ENCODE assay signal across 13 cellular contexts in the genomic region with DNA sequence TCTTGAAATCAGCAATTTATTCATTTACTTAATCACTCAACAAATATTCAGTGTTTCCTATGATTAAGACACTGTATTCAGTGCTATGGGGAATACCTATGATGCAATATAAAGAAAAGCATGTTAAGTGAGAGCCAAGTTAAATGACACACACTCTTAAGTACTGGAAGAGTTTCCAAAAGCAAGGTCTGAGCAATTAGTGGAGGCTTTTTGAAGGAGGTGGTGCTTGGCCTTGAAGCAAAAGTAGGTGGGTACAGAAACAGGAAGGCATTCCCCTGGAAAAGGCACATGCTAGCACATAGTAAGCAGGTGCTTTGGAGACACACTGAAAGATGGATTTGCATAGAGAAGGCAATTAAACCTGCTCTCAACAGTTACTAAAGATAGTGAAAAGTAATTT. TPM values are rescaled to one million over a fixed set of nuclear protein-coding genes. Genes with fewer than 3 reads are reported as not detected.
A peak's percentile ranks its signal among the peaks of the same experiment; 100 is the strongest.
DNase-seq lines count a peak whose midpoint lies in the region; ATAC-seq lines count a peak whose summit lies in the region.
"Had no signal": no experiment of that assay in that cellular context is flagged by ENCODE, and none has a peak within 500 bp of the region (broad histone marks: within the 10 kb centered on the region; RNA-seq: fewer than 3 reads in every experiment).

No MANE protein-coding gene starts in this region.

- DNase-seq in activated naive CD4-positive, alpha-beta T cell treated with anti-CD3 and anti-CD28 coated beads for 36 hours: peak; percentile 11
- no peak for DNase-seq in activated naive CD4-positive, alpha-beta T cell treated with anti-CD3 and anti-CD28 coated beads, Interleukin-2, amount 10 ng/mL, durations not matched to agents 7 days and 5 days
- DNase-seq in NOMO-1 treated with dmso at 0.1 percent for 144 hours (lab: John Stamatoyannopoulos, UW; ENCODE audit: unreplicated experiment) (peak; percentile 37), fibroblast of gingiva (ENCODE audit: low read depth) (peak; percentile 89), substantia nigra (lab: John Stamatoyannopoulos, UW) (no peak), amygdala (lab: John Stamatoyannopoulos, UW) (no peak)
- DNase-seq: effector CD8-positive, alpha-beta T cell; NCI-H1048; NK-92 treated with Interleukin-12 subunit alpha and Interleukin-12 subunit beta, amount 100 ng/mL, for 24 hours; ovary had no signal

- H3K27me3 Mint-ChIP-seq in activated naive CD4-positive, alpha-beta T cell treated with anti-CD3 and anti-CD28 coated beads for 36 hours (ENCODE audit: low read depth): peaks cover 45% of the 10 kb centered on the region
- H3K27me3 Mint-ChIP-seq in activated naive CD4-positive, alpha-beta T cell treated with anti-CD3 and anti-CD28 coated beads, Interleukin-2, amount 10 ng/mL, durations not matched to agents 7 days and 5 days: peaks cover 33% of the 10 kb centered on the region
- H3K27me3 Mint-ChIP-seq in stimulated activated naive CD8-positive, alpha-beta T cell treated with anti-CD3 and anti-CD28 coated beads, Interleukin-15, Interleukin-2, amounts not matched to agents 100 ng/mL and 50 ng/mL, for 24 hours: peaks cover 64% of the 10 kb centered on the region

- no peak overlapping the region for H3K27ac ChIP-seq in substantia nigra (ENCODE audit: low read depth, low read length, poor library complexity, severe bottlenecking)
- H3K27ac ChIP-seq: C4-2B, ovary had no signal

- H3K4me1 Mint-ChIP-seq in activated naive CD4-positive, alpha-beta T cell treated with anti-CD3 and anti-CD28 coated beads for 36 hours (ENCODE audit: low read depth): peaks cover 30% of the 10 kb centered on the region
- peaks cover 22% of the 10 kb centered on the region for H3K4me1 Mint-ChIP-seq in activated naive CD4-positive, alpha-beta T cell treated with anti-CD3 and anti-CD28 coated beads, Interleukin-2, amount 10 ng/mL, durations not matched to agents 7 days and 5 days
- peaks cover 36% of the 10 kb centered on the region for H3K4me1 Mint-ChIP-seq in stimulated activated naive CD8-positive, alpha-beta T cell treated with anti-CD3 and anti-CD28 coated beads, Interleukin-15, Interleukin-2, amounts not matched to agents 100 ng/mL and 50 ng/mL, for 24 hours (ENCODE audit: low read depth)

- H3K9me3 Mint-ChIP-seq in activated naive CD4-positive, alpha-beta T cell treated with anti-CD3 and anti-CD28 coated beads for 36 hours: no peaks in the 10 kb centered on the region
- no peaks in the 10 kb centered on the region for H3K9me3 Mint-ChIP-seq in activated naive CD4-positive, alpha-beta T cell treated with anti-CD3 and anti-CD28 coated beads, Interleukin-2, amount 10 ng/mL, durations not matched to agents 7 days and 5 days
- no peaks in the 10 kb centered on the region for H3K9me3 Mint-ChIP-seq in stimulated activated naive CD8-positive, alpha-beta T cell treated with anti-CD3 and anti-CD28 coated beads, Interleukin-15, Interleukin-2, amounts not matched to agents 100 ng/mL and 50 ng/mL, for 24 hours

- H3K36me3 Mint-ChIP-seq in activated naive CD4-positive, alpha-beta T cell treated with anti-CD3 and anti-CD28 coated beads for 36 hours (ENCODE audit: low read depth): no peaks in the 10 kb centered on the region
- H3K36me3 Mint-ChIP-seq in activated naive CD4-positive, alpha-beta T cell treated with anti-CD3 and anti-CD28 coated beads, Interleukin-2, amount 10 ng/mL, durations not matched to agents 7 days and 5 days: peaks cover 4% of the 10 kb centered on the region
- no peaks in the 10 kb centered on the region for H3K36me3 Mint-ChIP-seq in stimulated activated naive CD8-positive, alpha-beta T cell treated with anti-CD3 and anti-CD28 coated beads, Interleukin-15, Interleukin-2, amounts not matched to agents 100 ng/mL and 50 ng/mL, for 24 hours (ENCODE audit: low read depth)

- H3K4me3 Mint-ChIP-seq in activated naive CD4-positive, alpha-beta T cell treated with anti-CD3 and anti-CD28 coated beads for 36 hours: no peak overlapping the region
- H3K4me3 Mint-ChIP-seq in activated naive CD4-positive, alpha-beta T cell treated with anti-CD3 and anti-CD28 coated beads, Interleukin-2, amount 10 ng/mL, durations not matched to agents 7 days and 5 days: no peak overlapping the region
- H3K4me3 Mint-ChIP-seq in stimulated activated naive CD8-positive, alpha-beta T cell treated with anti-CD3 and anti-CD28 coated beads, Interleukin-15, Interleukin-2, amounts not matched to agents 100 ng/mL and 50 ng/mL, for 24 hours: no peak overlapping the region

- no peak overlapping the region for H3K27ac Mint-ChIP-seq in activated naive CD4-positive, alpha-beta T cell treated with anti-CD3 and anti-CD28 coated beads for 36 hours
- no peak overlapping the region for H3K27ac Mint-ChIP-seq in activated naive CD4-positive, alpha-beta T cell treated with anti-CD3 and anti-CD28 coated beads, Interleukin-2, amount 10 ng/mL, durations not matched to agents 7 days and 5 days
- H3K27ac Mint-ChIP-seq in stimulated activated naive CD8-positive, alpha-beta T cell treated with anti-CD3 and anti-CD28 coated beads, Interleukin-15, Interleukin-2, amounts not matched to agents 100 ng/mL and 50 ng/mL, for 24 hours: peak overlapping the region; percentile 66

- no peak for ATAC-seq in GM21515 (IDR thresholded peaks at IDR 0.05; ENCODE audit: unreplicated experiment)

- intact Hi-C loops in activated naive CD4-positive, alpha-beta T cell treated with anti-CD3 and anti-CD28 coated beads for 36 hours (cut with micrococcal nuclease): loop anchor here (1.0 kb wide), 1 partner anchor 17 kb away; a partner anchor contains a TSS

- CTCF ChIA-PET in activated naive CD4-positive, alpha-beta T cell treated with anti-CD3 and anti-CD28 coated beads for 36 hours (lab: Charles Lee): no interaction called here
- CTCF ChIA-PET in activated naive CD4-positive, alpha-beta T cell treated with anti-CD3 and anti-CD28 coated beads, Interleukin-2, amount 10 ng/mL, durations not matched to agents 7 days and 5 days (lab: Charles Lee): no interaction called here

RNA-seq across cellular contexts. Expression of a gene that starts 4.0 kb away (rescaled TPM):
- total RNA-seq in activated naive CD4-positive, alpha-beta T cell treated with anti-CD3 and anti-CD28 coated beads for 36 hours: under 1 TPM; 0.81 to 0.99 TPM

RNA-seq across cellular contexts. Expression of a gene that starts 16.6 kb away (rescaled TPM):
- 10 to 100 TPM; 34.1 to 40.3 TPM for total RNA-seq in activated naive CD4-positive, alpha-beta T cell treated with anti-CD3 and anti-CD28 coated beads for 36 hours

Comparison
In these comparisons a context has a peak if more than half of its experiments do, and no peak if none do; other contexts are left out.
1. DNase-seq: peak in activated naive CD4-positive, alpha-beta T cell treated with anti-CD3 and anti-CD28 coated beads for 36 hours (single experiment), NOMO-1 treated with dmso at 0.1 percent for 144 hours (single experiment) and fibroblast of gingiva (single experiment); none in activated naive CD4-positive, alpha-beta T cell treated with anti-CD3 and anti-CD28 coated beads, Interleukin-2, amount 10 ng/mL, durations not matched to agents 7 days and 5 days (single experiment), substantia nigra (0 of 49) and amygdala (0 of 56).